1 cellular context compared by ENCODE assay signal in genomic region chr1:230084408-230085177, GRCh38.
TF ChIP-seq lines count a peak whose summit lies in the region.

No MANE protein-coding gene starts in this region.

TF ChIP-seq in HepG2, 621 proteins besides CTCF, POLR2A, EP300 and RAD21:
- TF ChIP-seq ZNF687 (CRISPR knock-in tag; IDR thresholded peaks at IDR 0.05) = peak; percentile 23; the same call in 1 of the 2 replicates
- TF ChIP-seq TEAD3 (CRISPR knock-in tag; optimal IDR thresholded peaks at IDR 0.05; ENCODE audit: borderline replicate concordance) = peak; percentile 13
- peak; percentile 44 for TF ChIP-seq SAP130 (CRISPR knock-in tag; IDR thresholded peaks at IDR 0.05; ENCODE audit: low read depth)
- TF ChIP-seq FOSL2 (CRISPR knock-in tag; IDR thresholded peaks at IDR 0.05) = peak; percentile 84
- TF ChIP-seq SETDB1 (CRISPR knock-in tag; IDR thresholded peaks at IDR 0.05; ENCODE audit: borderline replicate concordance) = no peak
- peak; percentile 40; the same call in 1 of the 2 replicates for TF ChIP-seq ATF3 (CRISPR knock-in tag; IDR thresholded peaks at IDR 0.05)
- TF ChIP-seq PCBP1 (IDR thresholded peaks at IDR 0.05; ENCODE audit: borderline replicate concordance, low read depth, low read length) = no peak
